In the genomic region with DNA sequence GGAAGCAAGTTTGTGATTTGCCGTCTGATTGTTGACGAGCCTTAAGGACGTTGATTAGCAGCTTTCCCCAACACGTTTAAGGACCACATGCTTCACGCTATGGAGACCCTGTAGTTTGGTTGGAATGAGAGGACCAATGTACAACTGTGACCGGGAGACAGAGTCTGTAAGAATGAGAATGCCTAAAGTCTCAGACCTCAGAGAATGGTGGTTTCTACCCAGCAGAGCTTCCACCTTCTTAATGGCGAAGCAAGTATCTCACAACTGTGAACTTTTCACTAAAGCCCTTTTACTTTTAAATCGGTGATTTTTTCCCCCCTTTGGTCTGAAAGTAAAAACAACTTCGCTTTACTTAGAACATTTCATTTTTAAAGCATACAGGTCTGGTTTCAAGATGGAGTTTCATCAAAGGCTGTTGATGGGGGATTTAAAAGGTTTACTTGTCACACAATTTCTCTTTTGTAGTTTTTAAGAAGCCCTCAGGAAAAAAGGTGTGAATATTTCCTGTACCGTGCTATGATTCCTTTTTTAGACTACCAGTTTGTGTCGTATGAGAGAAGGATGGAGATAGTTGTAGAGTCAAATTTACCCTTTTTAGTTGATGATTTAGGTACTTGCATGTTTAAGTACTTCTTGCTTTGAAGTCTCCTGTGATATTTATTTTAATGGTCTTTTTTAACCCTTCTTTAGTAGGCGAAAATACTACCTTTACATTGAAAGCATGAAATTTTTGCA, we compare ENCODE assay signal across 8 cellular contexts. TPM values are rescaled to one million over a fixed set of nuclear protein-coding genes. Genes with fewer than 3 reads are reported as not detected.
A peak's percentile ranks its signal among the peaks of the same experiment; 100 is the strongest.
DNase-seq lines count a peak whose midpoint lies in the region; ATAC-seq and TF ChIP-seq lines count a peak whose summit lies in the region.

No MANE protein-coding gene starts in this region.

- TF ChIP-seq EP300 in SK-N-SH (IDR thresholded peaks at IDR 0.05; ENCODE audit: borderline replicate concordance in 1 of 2, low read depth in 1 of 2, low read length in 1 of 2) = no peak

- peak overlapping the region in 1 of 2 experiments; percentile 61; a peak in 2 of 4 replicates for H3K27ac ChIP-seq in SK-N-SH (ENCODE audit: low read depth in 2 of 2, low read length in 1 of 2)
- H3K27ac ChIP-seq in iPS-20b (ENCODE audit: low read length) = no peak overlapping the region
- no peak overlapping the region for H3K27ac ChIP-seq in stomach smooth muscle (ENCODE audit: low read length)

- WGBS in SK-N-SH (ENCODE audit: low lambda C conversion rate) = 38% methylated on average over 12 of the region's 12 CpGs

- DNase-seq in SK-N-SH = peak; percentile 21
- no peak for DNase-seq in activated B cell treated with CpG ODN at 0.5 μM for 24 hours
- DNase-seq in UCSD-AML1 (lab: John Stamatoyannopoulos, UW; ENCODE audit: unreplicated experiment) = no peak
- DNase-seq in putamen (ENCODE audit: low spot score) = no peak

- H3K9ac ChIP-seq in SK-N-SH (peak overlapping the region; percentile 84; the same call in 1 of the 2 replicates), iPS-20b (ENCODE audit: low read depth, low read length) (peak overlapping the region; percentile 62; the same call in 1 of the 2 replicates), stomach smooth muscle (ENCODE audit: low read length in 2 of 2) (peak overlapping the region in 1 of 2 donors; percentile 69)

- intact Hi-C loops in activated B cell treated with CpG ODN at 0.5 μM for 24 hours (cut with micrococcal nuclease) = no loop called here

- ATAC-seq in SK-N-SH treated with all-trans-retinoic acid at 6 μM for 48 hours (no peak), activated B cell treated with CpG ODN at 0.5 μM for 24 hours (ENCODE audit: low read depth) (no peak), GM21367 (IDR thresholded peaks at IDR 0.05; ENCODE audit: unreplicated experiment) (no peak)

- peak overlapping the region; percentile 90 for H3K4me2 ChIP-seq in SK-N-SH

- peaks cover 15% of the 10 kb centered on the region for H3K36me3 Mint-ChIP-seq in activated B cell treated with CpG ODN at 0.5 μM for 24 hours (ENCODE audit: low read depth)

- CTCF ChIA-PET in SK-N-SH (lab: Yijun Ruan, JAX) = interaction anchor here (0.6 to 2.8 kb wide), 10 partner anchors 12 to 104 kb away, joined by 3 to 9 read pairs (median 4); no protein-coding TSS in a partner anchor
- CTCF ChIA-PET in activated B cell treated with CpG ODN at 0.5 μM for 24 hours (lab: Charles Lee) = no interaction called here

- peaks cover 13 to 14% of the 10 kb centered on the region in 2 experiments; a peak in 3 of 4 replicates for H3K4me1 ChIP-seq in SK-N-SH (ENCODE audit: control insufficient read depth in 1 of 2, insufficient read depth in 2 of 2, low read depth in 1 of 2, low read length in 1 of 2)
- H3K4me1 ChIP-seq in iPS-20b (ENCODE audit: insufficient read depth, low read length) = peaks cover 28% of the 10 kb centered on the region; the same call in 1 of the 2 replicates
- peaks cover 11% of the 10 kb centered on the region for H3K4me1 ChIP-seq in stomach smooth muscle (ENCODE audit: control insufficient read depth, insufficient read depth, low read length)

- peaks cover 0 to 5% of the 10 kb centered on the region in 2 experiments for H3K36me3 ChIP-seq in SK-N-SH (replicated peaks in 1 of 2; ENCODE audit: control insufficient read depth in 1 of 2, insufficient read depth in 2 of 2, low read length in 1 of 2)
- no peaks in the 10 kb centered on the region for H3K36me3 ChIP-seq in iPS-20b (ENCODE audit: insufficient read depth, low read depth, low read length)
- no peaks in the 10 kb centered on the region for H3K36me3 ChIP-seq in stomach smooth muscle (ENCODE audit: control insufficient read depth in 2 of 2, insufficient read depth in 2 of 2, low read length in 2 of 2)

- no peaks in the 10 kb centered on the region for H3K27me3 Mint-ChIP-seq in activated B cell treated with CpG ODN at 0.5 μM for 24 hours

- H3K9me3 ChIP-seq in SK-N-SH = no peaks in the 10 kb centered on the region
- H3K9me3 ChIP-seq in iPS-20b (ENCODE audit: insufficient read depth, low read depth, low read length) = no peaks in the 10 kb centered on the region
- no peaks in the 10 kb centered on the region for H3K9me3 ChIP-seq in stomach smooth muscle (ENCODE audit: control insufficient read depth in 2 of 2, low read length in 2 of 2)

- TF ChIP-seq RAD21 in SK-N-SH (IDR thresholded peaks at IDR 0.05; ENCODE audit: low read length) = no peak

- POLR2A ChIA-PET in SK-N-SH (lab: Yijun Ruan, JAX) = no interaction called here
- POLR2A ChIA-PET in activated B cell treated with CpG ODN at 0.5 μM for 24 hours (lab: Charles Lee) = interaction anchor here (0.7 to 3.2 kb wide), 4 partner anchors 25 to 528 kb away, joined by 3 to 19 read pairs (median 3); no protein-coding TSS in a partner anchor

- H3K27me3 ChIP-seq in SK-N-SH (ENCODE audit: insufficient read depth) (no peaks in the 10 kb centered on the region), iPS-20b (ENCODE audit: insufficient read depth, low read length) (peaks cover 46% of the 10 kb centered on the region), stomach smooth muscle (ENCODE audit: control insufficient read depth in 1 of 2, insufficient read depth in 2 of 2, low read length in 2 of 2) (no peaks in the 10 kb centered on the region)

- H3K4me3 Mint-ChIP-seq in activated B cell treated with CpG ODN at 0.5 μM for 24 hours = peak overlapping the region; percentile 89

- H3K27ac Mint-ChIP-seq in activated B cell treated with CpG ODN at 0.5 μM for 24 hours = peak overlapping the region; percentile 82

- H3K9me2 ChIP-seq in SK-N-SH = no peaks in the 10 kb centered on the region

- H2AFZ ChIP-seq in SK-N-SH (ENCODE audit: low read depth) = peak overlapping the region; percentile 69; the same call in 1 of the 2 replicates

- H3K4me3 ChIP-seq in SK-N-SH (ENCODE audit: low read depth in 2 of 2, low read length in 1 of 2) = peak overlapping the region; percentile 89 to 92
- peak overlapping the region; percentile 68 for H3K4me3 ChIP-seq in iPS-20b (ENCODE audit: low read length)
- peak overlapping the region; percentile 79 to 81 for H3K4me3 ChIP-seq in stomach smooth muscle (ENCODE audit: low read length in 2 of 2)

- peaks cover 48% of the 10 kb centered on the region for H3K79me2 ChIP-seq in SK-N-SH (ENCODE audit: insufficient read depth)

- no peaks in the 10 kb centered on the region for H3K9me3 Mint-ChIP-seq in activated B cell treated with CpG ODN at 0.5 μM for 24 hours

- no peak for TF ChIP-seq CTCF in SK-N-SH (IDR thresholded peaks at IDR 0.05)
- TF ChIP-seq CTCF in activated B cell treated with CpG ODN at 0.5 μM for 24 hours (IDR thresholded peaks at IDR 0.05) = no peak

- 0 out of 2 replicates have a peak, but pooled peaks cover 15% of the 10 kb centered on the region for H4K20me1 ChIP-seq in SK-N-SH (ENCODE audit: insufficient read depth)

- peaks cover 4% of the 10 kb centered on the region for H3F3A ChIP-seq in SK-N-SH (replicated peaks; ENCODE audit: insufficient read depth)

- peaks cover 84% of the 10 kb centered on the region for H3K4me1 Mint-ChIP-seq in activated B cell treated with CpG ODN at 0.5 μM for 24 hours

TF ChIP-seq in SK-N-SH, 30 proteins besides CTCF, POLR2A, EP300 and RAD21:
- TF ChIP-seq, protein P1, sequence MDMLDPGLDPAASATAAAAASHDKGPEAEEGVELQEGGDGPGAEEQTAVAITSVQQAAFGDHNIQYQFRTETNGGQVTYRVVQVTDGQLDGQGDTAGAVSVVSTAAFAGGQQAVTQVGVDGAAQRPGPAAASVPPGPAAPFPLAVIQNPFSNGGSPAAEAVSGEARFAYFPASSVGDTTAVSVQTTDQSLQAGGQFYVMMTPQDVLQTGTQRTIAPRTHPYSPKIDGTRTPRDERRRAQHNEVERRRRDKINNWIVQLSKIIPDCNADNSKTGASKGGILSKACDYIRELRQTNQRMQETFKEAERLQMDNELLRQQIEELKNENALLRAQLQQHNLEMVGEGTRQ (IDR thresholded peaks at IDR 0.05; ENCODE audit: borderline replicate concordance, low read depth, low read length) = no peak
- TF ChIP-seq NRF1 (IDR thresholded peaks at IDR 0.05; ENCODE audit: low read depth, low read length) (no peak), CHD2 (IDR thresholded peaks at IDR 0.05; ENCODE audit: low read length, partially characterized antibody) (no peak)
TF ChIP-seq in SK-N-SH: peak in this region for 0.

TF ChIP-seq in SK-N-SH treated with all-trans-retinoic acid at 6 μM for 48 hours, 23 proteins besides CTCF, POLR2A, EP300 and RAD21:
- no peak for TF ChIP-seq GLIS3 (CRISPR knock-in tag; IDR thresholded peaks at IDR 0.05)
- no peak for TF ChIP-seq PPARA (CRISPR knock-in tag; IDR thresholded peaks at IDR 0.05; ENCODE audit: borderline replicate concordance)
- TF ChIP-seq ZC3H10 (CRISPR knock-in tag; IDR thresholded peaks at IDR 0.05) = no peak
- TF ChIP-seq CSDC2 (CRISPR knock-in tag; IDR thresholded peaks at IDR 0.05) = no peak
- TF ChIP-seq TCF4 (CRISPR knock-in tag; IDR thresholded peaks at IDR 0.05; ENCODE audit: borderline replicate concordance) = no peak
- no peak for TF ChIP-seq TOX (CRISPR knock-in tag; IDR thresholded peaks at IDR 0.05; ENCODE audit: borderline replicate concordance)

RNA-seq across cellular contexts. Expression of a gene that starts 1.5 kb away (rescaled TPM):
- 8.6 and 9.8 TPM in 2 replicates for polyA plus RNA-seq in SK-N-SH (2012; rRNA removed)
- polyA plus RNA-seq in SK-N-SH (2012; cell fraction: cytosol; rRNA removed) = 10.4 and 13.6 TPM in 2 replicates
- 14.1 and 16.2 TPM in 2 replicates for polyA plus RNA-seq in SK-N-SH (2012; cell fraction: nucleus; rRNA removed)
- 60.6 and 68.4 TPM in 2 replicates for total RNA-seq in activated B cell treated with CpG ODN at 0.5 μM for 24 hours
